ENCODE assay signal across 9 cellular contexts in genomic region chr2:176115883-176116813, GRCh38. TPM values are rescaled to one million over a fixed set of nuclear protein-coding genes. Genes with fewer than 3 reads are reported as not detected.
DNase-seq lines count a peak whose midpoint lies in the region; ATAC-seq and TF ChIP-seq lines count a peak whose summit lies in the region.
"Had no signal": no experiment of that assay in that cellular context is flagged by ENCODE, and none has a peak within 500 bp of the region (broad histone marks: within the 10 kb centered on the region; RNA-seq: fewer than 3 reads in every experiment).

HOXD10 (plus strand) TSS chr2:176116778; CDS start chr2:176116834, 56 bp downstream.

- ATAC-seq in HG03342 (IDR thresholded peaks at IDR 0.05; ENCODE audit: unreplicated experiment) (no peak), HG03280 (IDR thresholded peaks at IDR 0.05; ENCODE audit: unreplicated experiment) (no peak)

- no peak for TF ChIP-seq CTCF in fibroblast of villous mesenchyme (IDR thresholded peaks at IDR 0.05; ENCODE audit: insufficient read depth, low read depth, low read length)

- peak within 1 kb of the TSS; percentile 58 for H3K4me3 ChIP-seq in fibroblast of villous mesenchyme (ENCODE audit: low read depth, low read length)

- DNase-seq in COLO668 (lab: John Stamatoyannopoulos, UW; ENCODE audit: unreplicated experiment) (peak; percentile 81), NCI-H2227 (lab: John Stamatoyannopoulos, UW; ENCODE audit: unreplicated experiment) (peak; percentile 76), fibroblast of villous mesenchyme (ENCODE audit: low read depth) (peak; percentile 90), retina (peak; percentile 72), T-helper 9 cell (no peak)
- no peak for DNase-seq in stimulated activated CD4-positive, alpha-beta T cell treated with anti-CD3 and anti-CD28 coated beads, Interleukin-4, amount 100 ng/mL, for 24 hours
- DNase-seq: activated CD8-positive, alpha-beta memory T cell treated with anti-CD3 and anti-CD28 coated beads, Interleukin-2, amount 50 U/mL, for 4 hours had no signal

RNA-seq across cellular contexts. Expression of gene HOXD10, which starts in this region (rescaled TPM):
- total RNA-seq in fibroblast of villous mesenchyme = 39.9 and 58.7 TPM in 2 replicates

Comparison
In these comparisons a context has a peak if more than half of its experiments do, and no peak if none do; other contexts are left out.
1. DNase-seq: peak in COLO668 (single experiment), NCI-H2227 (single experiment), fibroblast of villous mesenchyme (single experiment) and retina (single experiment); none in stimulated activated CD4-positive, alpha-beta T cell treated with anti-CD3 and anti-CD28 coated beads, Interleukin-4, amount 100 ng/mL, for 24 hours (single experiment) and T-helper 9 cell (single experiment).